In the genomic region with DNA sequence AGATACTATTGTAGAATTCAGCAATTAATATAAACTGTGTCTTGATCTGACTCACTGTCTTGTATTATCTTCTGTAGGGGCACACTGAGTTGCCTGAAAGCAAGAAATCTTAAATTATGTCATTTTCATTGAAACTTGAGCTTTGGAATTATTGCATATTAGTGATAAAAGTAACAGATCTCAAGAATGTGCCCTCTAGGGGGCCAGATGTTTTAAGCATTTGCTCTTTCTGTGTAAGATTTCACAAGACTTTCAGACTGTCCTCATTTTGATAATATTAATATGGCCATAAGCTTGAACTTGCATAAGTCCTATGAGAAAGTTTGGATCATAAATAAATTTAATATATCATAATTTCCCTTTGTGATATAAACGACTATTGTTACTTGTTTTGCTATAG, we compare ENCODE assay signal across 16 cellular contexts. TPM values are rescaled to one million over a fixed set of nuclear protein-coding genes. Genes with fewer than 3 reads are reported as not detected.
DNase-seq lines count a peak whose midpoint lies in the region; TF ChIP-seq lines count a peak whose summit lies in the region.
"Had no signal": no experiment of that assay in that cellular context is flagged by ENCODE, and none has a peak within 500 bp of the region (broad histone marks: within the 10 kb centered on the region; RNA-seq: fewer than 3 reads in every experiment).

No MANE protein-coding gene starts in this region.

- peaks cover 39% of the 10 kb centered on the region for H3K36me3 Mint-ChIP-seq in mesothelial cell of epicardium

- no peak overlapping the region for H3K4me3 ChIP-seq in hepatocyte

- H3K27ac ChIP-seq in hepatocyte: no peak overlapping the region

- no peak overlapping the region for H3K4me2 ChIP-seq in hepatocyte

- WGBS in hepatocyte (ENCODE audit: low lambda C conversion rate, missing lambda C conversion rate): 97% methylated on average over 1 of the region's 1 CpG

- no peaks in the 10 kb centered on the region for H3K36me3 ChIP-seq in hepatocyte (replicated peaks; ENCODE audit: insufficient read depth, low read depth)

- peak; percentile 11 for DNase-seq in AG20443 (ENCODE audit: low spot score)
- peak; percentile 22 for DNase-seq in HT-29 (ENCODE audit: low spot score)
- peak; percentile 75 for DNase-seq in amniotic epithelial cell (ENCODE audit: low read depth)
- DNase-seq in hepatocyte (ENCODE audit: low spot score): no peak
- DNase-seq in kidney tubule cell (ENCODE audit: low spot score): no peak
- DNase-seq in stimulated activated CD4-positive, alpha-beta T cell treated with anti-CD3 and anti-CD28 coated beads, Interleukin-2, amount 100 ng/mL, for 24 hours: no peak
- no peak for DNase-seq in GF-D8 (lab: John Stamatoyannopoulos, UW)
- no peak for DNase-seq in mesothelial cell of epicardium (ENCODE audit: low spot score in 2 of 2, unreplicated experiment in 2 of 2)
- DNase-seq: activated CD4-positive, alpha-beta T cell treated with anti-CD3 and anti-CD28 coated beads, Interleukin-2, amount 50 U/mL, for 1 hour; CD4-positive, alpha-beta memory T cell; midbrain; NCI-H2029 treated with DMSO at 0.1 percent for 48 hours; stimulated activated CD4-positive, alpha-beta T cell treated with anti-CD3 and anti-CD28 coated beads, Interleukin-4, amount 100 ng/mL, for 4 hours; stimulated activated naive CD8-positive, alpha-beta T cell treated with anti-CD3 and anti-CD28 coated beads, Interleukin-15, Interleukin-2, amounts not matched to agents 100 U/mL and 50 U/mL, for 24 hours; T-helper 17 cell had no signal

- H3K27me3 Mint-ChIP-seq in mesothelial cell of epicardium (ENCODE audit: low read depth): no peaks in the 10 kb centered on the region
- H3K27me3 Mint-ChIP-seq: brain; CD4-positive, alpha-beta memory T cell; T-helper 17 cell had no signal

- no peaks in the 10 kb centered on the region for H3K9me3 Mint-ChIP-seq in mesothelial cell of epicardium
- H3K9me3 Mint-ChIP-seq: brain; CD4-positive, alpha-beta memory T cell had no signal

- no peaks in the 10 kb centered on the region for H4K20me1 ChIP-seq in hepatocyte (ENCODE audit: insufficient read depth, poor library complexity, severe bottlenecking)

- no peaks in the 10 kb centered on the region for H3K9me3 ChIP-seq in hepatocyte (ENCODE audit: low read depth)

- no peak overlapping the region for H3K27ac Mint-ChIP-seq in mesothelial cell of epicardium
- H3K27ac Mint-ChIP-seq: brain; CD4-positive, alpha-beta memory T cell; T-helper 17 cell had no signal

- H3K4me1 ChIP-seq in hepatocyte (ENCODE audit: insufficient read depth): no peaks in the 10 kb centered on the region

- H3K4me3 Mint-ChIP-seq in mesothelial cell of epicardium: no peak overlapping the region
- H3K4me3 Mint-ChIP-seq: brain; CD4-positive, alpha-beta memory T cell; T-helper 17 cell had no signal

- no peak overlapping the region for H2AFZ ChIP-seq in hepatocyte

- no peaks in the 10 kb centered on the region for H3K9me2 ChIP-seq in hepatocyte (replicated peaks; ENCODE audit: insufficient read depth)

- H3K4me1 Mint-ChIP-seq in mesothelial cell of epicardium: no peaks in the 10 kb centered on the region
- H3K4me1 Mint-ChIP-seq: brain; CD4-positive, alpha-beta memory T cell; T-helper 17 cell had no signal

- TF ChIP-seq CTCF in hepatocyte (IDR thresholded peaks at IDR 0.05; ENCODE audit: poor library complexity): peak; percentile 14
- no peak for TF ChIP-seq CTCF in mesothelial cell of epicardium (IDR thresholded peaks at IDR 0.05; ENCODE audit: unreplicated experiment)

- H3K27me3 ChIP-seq in hepatocyte: no peaks in the 10 kb centered on the region

- H3K79me2 ChIP-seq in hepatocyte: no peaks in the 10 kb centered on the region

RNA-seq across cellular contexts. Expression of gene MYO6, which starts 55.5 kb away (rescaled TPM):
- 28.8 TPM in 2 replicates for total RNA-seq in HT-29 (2014; rRNA removed; shearing (Covaris generic))
- total RNA-seq in hepatocyte: 68.4 and 71.1 TPM in 2 replicates
- polyA plus RNA-seq in hepatocyte: 39.8 and 56.3 TPM in 2 replicates
- total RNA-seq in mesothelial cell of epicardium: 69.1 to 70.0 TPM (median 69.5 TPM) in 3 replicates

Comparison
In these comparisons a context has a peak if more than half of its experiments do, and no peak if none do; other contexts are left out.
1. DNase-seq: peak in AG20443 (single experiment), HT-29 (single experiment) and amniotic epithelial cell (single experiment); none in hepatocyte (single experiment), kidney tubule cell (single experiment), stimulated activated CD4-positive, alpha-beta T cell treated with anti-CD3 and anti-CD28 coated beads, Interleukin-2, amount 100 ng/mL, for 24 hours (0 of 2), GF-D8 (single experiment) and mesothelial cell of epicardium (0 of 2).